ENCODE assay signal across 30 cellular contexts in genomic region chr12:31471823-31472222, GRCh38.
A peak's percentile ranks its signal among the peaks of the same experiment; 100 is the strongest.
DNase-seq lines count a peak whose midpoint lies in the region; ATAC-seq and TF ChIP-seq lines count a peak whose summit lies in the region.
"Had no signal": no experiment of that assay in that cellular context is flagged by ENCODE, and none has a peak within 500 bp of the region (broad histone marks: within the 10 kb centered on the region; RNA-seq: fewer than 3 reads in every experiment).

No MANE protein-coding gene starts in this region.

- H3K4me1 Mint-ChIP-seq in activated naive CD4-positive, alpha-beta T cell treated with anti-CD3 and anti-CD28 coated beads for 36 hours (ENCODE audit: low read depth): no peaks in the 10 kb centered on the region
- H3K4me1 Mint-ChIP-seq: natural killer cell had no signal

- CTCF ChIA-PET in HEK293 (lab: Yijun Ruan, JAX): interaction anchor here (0.6 kb wide), 2 partner anchors 68 to 125 kb away, joined by 3 to 4 read pairs; no protein-coding TSS in a partner anchor
- CTCF ChIA-PET in activated naive CD4-positive, alpha-beta T cell treated with anti-CD3 and anti-CD28 coated beads for 36 hours (lab: Charles Lee): no interaction called here

- H3K9me3 ChIP-seq in HEK293 (ENCODE audit: control insufficient read depth, insufficient read depth, low read depth, low read length): no peaks in the 10 kb centered on the region
- H3K9me3 ChIP-seq in RWPE2 (ENCODE audit: severe bottlenecking): no peaks in the 10 kb centered on the region
- no peaks in the 10 kb centered on the region for H3K9me3 ChIP-seq in vagina
- H3K9me3 ChIP-seq: ascending aorta, Caco-2, gastroesophageal sphincter, lower lobe of right lung, mucosa of descending colon, upper lobe of right lung had no signal

- peaks cover 3% of the 10 kb centered on the region for H3K27me3 Mint-ChIP-seq in activated naive CD4-positive, alpha-beta T cell treated with anti-CD3 and anti-CD28 coated beads for 36 hours (ENCODE audit: low read depth)
- H3K27me3 Mint-ChIP-seq: stimulated activated naive B cell treated with anti-CD40 and anti-IgM and Interleukin-4, amounts not matched to agents 10 μg/mL and 1 μg/mL and 100 μg/mL, for 72 hours had no signal

- H3K4me3 Mint-ChIP-seq in activated naive CD4-positive, alpha-beta T cell treated with anti-CD3 and anti-CD28 coated beads for 36 hours: no peak overlapping the region
- H3K4me3 Mint-ChIP-seq: natural killer cell; stimulated activated naive B cell treated with anti-CD40 and anti-IgM and Interleukin-4, amounts not matched to agents 10 μg/mL and 1 μg/mL and 100 μg/mL, for 72 hours had no signal

- H3K27me3 ChIP-seq in RWPE2 (ENCODE audit: insufficient read depth, poor library complexity, severe bottlenecking) (no peaks in the 10 kb centered on the region), vagina (no peaks in the 10 kb centered on the region)
- H3K27me3 ChIP-seq: ascending aorta, gastroesophageal sphincter, upper lobe of right lung had no signal

- H3K4me1 ChIP-seq in HEK293 (ENCODE audit: control insufficient read depth, insufficient read depth, low read length) (peaks cover 2% of the 10 kb centered on the region; the same call in 1 of the 2 replicates), RWPE2 (ENCODE audit: insufficient read depth, poor library complexity, severe bottlenecking) (peaks cover under 1% of the 10 kb centered on the region), vagina (peaks cover 5% of the 10 kb centered on the region)
- H3K4me1 ChIP-seq: ascending aorta, Caco-2, gastroesophageal sphincter, lower lobe of right lung, upper lobe of right lung had no signal

- TF ChIP-seq CTCF in HEK293 (tag by site-specific recombination; IDR thresholded peaks at IDR 0.05) (no peak), RWPE2 (IDR thresholded peaks at IDR 0.05; ENCODE audit: poor library complexity, severe bottlenecking) (no peak), vagina (IDR thresholded peaks at IDR 0.05) (no peak)

- H3K9me3 Mint-ChIP-seq in activated naive CD4-positive, alpha-beta T cell treated with anti-CD3 and anti-CD28 coated beads for 36 hours: no peaks in the 10 kb centered on the region
- H3K9me3 Mint-ChIP-seq: natural killer cell had no signal

- no peaks in the 10 kb centered on the region for H3K36me3 Mint-ChIP-seq in activated naive CD4-positive, alpha-beta T cell treated with anti-CD3 and anti-CD28 coated beads for 36 hours (ENCODE audit: low read depth)
- H3K36me3 Mint-ChIP-seq: natural killer cell had no signal

- DNase-seq in DMS79 (lab: John Stamatoyannopoulos, UW) (peak; percentile 99), RWPE2 (ENCODE audit: low spot score) (no peak), epithelial cell of prostate (ENCODE audit: low read depth, low spot score) (peak; percentile 45), epidermal melanocyte (ENCODE audit: insufficient read length, low spot score) (no peak), HCEC 1CT (no peak), vagina (ENCODE audit: extremely low spot score in 2 of 2) (no peak)
- DNase-seq in activated naive CD4-positive, alpha-beta T cell treated with anti-CD3 and anti-CD28 coated beads for 36 hours: no peak
- DNase-seq: activated CD4-positive, alpha-beta T cell treated with anti-CD3 and anti-CD28 coated beads for 48 hours; activated effector memory CD4-positive, alpha-beta T cell treated with anti-CD3 and anti-CD28 coated beads, Interleukin-2, amount 50 U/mL, for 16 hours; Caco-2; cerebellar nuclear complex; lower lobe of right lung; mucosa of descending colon; natural killer cell; NCI-H1417 treated with DMSO at 0.1 percent for 48 hours; NCI-H2029 treated with DMSO at 0.1 percent for 48 hours; NCI-H446; NCI-H748 treated with DMSO at 0.1 percent for 48 hours; SHP77 treated with DMSO at 0.1 percent for 48 hours; stimulated activated naive B cell treated with anti-CD40 and anti-IgM and Interleukin-4, amounts not matched to agents 10 μg/mL and 1 μg/mL and 100 μg/mL, for 72 hours; substantia nigra; SW 1271; T-helper 9 cell; upper lobe of right lung had no signal

- H3K4me3 ChIP-seq in HEK293 (ENCODE audit: low read depth, low read length) (no peak overlapping the region), RWPE2 (ENCODE audit: severe bottlenecking) (no peak overlapping the region), vagina (no peak overlapping the region)
- H3K4me3 ChIP-seq: ascending aorta, gastroesophageal sphincter, lower lobe of right lung, mucosa of descending colon, skin epidermis, upper lobe of right lung had no signal

- no peak overlapping the region for H3K27ac ChIP-seq in HEK293 (ENCODE audit: extremely low read depth, low read depth, low read length)
- H3K27ac ChIP-seq in RWPE2 (ENCODE audit: poor library complexity, severe bottlenecking): no peak overlapping the region
- no peak overlapping the region for H3K27ac ChIP-seq in epithelial cell of prostate
- H3K27ac ChIP-seq in vagina: no peak overlapping the region
- H3K27ac ChIP-seq: ascending aorta, C4-2B, gastroesophageal sphincter, HL-60, lower lobe of right lung, skin epidermis, upper lobe of right lung had no signal

- no peaks in the 10 kb centered on the region; a peak in 1 of 3 replicates for H3K36me3 ChIP-seq in HEK293 (ENCODE audit: control insufficient read depth in 2 of 2, insufficient read depth in 1 of 2, low read length in 2 of 2)
- H3K36me3 ChIP-seq in RWPE2 (ENCODE audit: low read depth): no peaks in the 10 kb centered on the region
- no peaks in the 10 kb centered on the region for H3K36me3 ChIP-seq in vagina
- H3K36me3 ChIP-seq: ascending aorta, gastroesophageal sphincter, lower lobe of right lung, upper lobe of right lung had no signal

- peak; percentile 42; the same call in 2 of the 3 replicates for ATAC-seq in RWPE2 (ENCODE audit: low read depth)
- ATAC-seq: gastroesophageal sphincter; lower lobe of right lung; mucosa of descending colon; natural killer cell; stimulated activated naive B cell treated with anti-CD40 and anti-IgM and Interleukin-4, amounts not matched to agents 10 μg/mL and 1 μg/mL and 100 μg/mL, for 72 hours; upper lobe of right lung had no signal

- no peak for TF ChIP-seq POLR2A in vagina (IDR thresholded peaks at IDR 0.05)

- intact Hi-C loops in activated naive CD4-positive, alpha-beta T cell treated with anti-CD3 and anti-CD28 coated beads for 36 hours (cut with micrococcal nuclease): no loop called here
- intact Hi-C loops in vagina (cut with DNase I): no loop called here

- H3K27ac Mint-ChIP-seq in activated naive CD4-positive, alpha-beta T cell treated with anti-CD3 and anti-CD28 coated beads for 36 hours: no peak overlapping the region
- H3K27ac Mint-ChIP-seq: natural killer cell; stimulated activated naive B cell treated with anti-CD40 and anti-IgM and Interleukin-4, amounts not matched to agents 10 μg/mL and 1 μg/mL and 100 μg/mL, for 72 hours had no signal

- POLR2A ChIA-PET in HEK293 (lab: Yijun Ruan, JAX): no interaction called here

TF ChIP-seq in HEK293, 187 proteins besides CTCF, POLR2A, EP300 and RAD21 (continues in another document):
- TF ChIP-seq ZXDB (tag by site-specific recombination; IDR thresholded peaks at IDR 0.05) (0 out of 2 replicates have a peak, but pooled peaks have one; percentile 39), KLF16 (tag by site-specific recombination; IDR thresholded peaks at IDR 0.05) (0 out of 2 replicates have a peak, but pooled peaks have one; percentile 16), WT1 (tag by site-specific recombination; IDR thresholded peaks at IDR 0.05) (peak; percentile 70), ZNF791 (tag by site-specific recombination; IDR thresholded peaks at IDR 0.05) (no peak), ZNF843 (tag by site-specific recombination; IDR thresholded peaks at IDR 0.05) (peak; percentile 45; the same call in 1 of the 2 replicates), PRDM6 (tag by site-specific recombination; IDR thresholded peaks at IDR 0.05) (peak; percentile 60), ZNF449 (tag by site-specific recombination; IDR thresholded peaks at IDR 0.05) (no peak)

Comparison
In these comparisons a context has a peak if more than half of its experiments do, and no peak if none do; other contexts are left out.
1. DNase-seq: peak in DMS79 (single experiment) and epithelial cell of prostate (single experiment); none in RWPE2 (single experiment), activated naive CD4-positive, alpha-beta T cell treated with anti-CD3 and anti-CD28 coated beads for 36 hours (single experiment), epidermal melanocyte (single experiment), HCEC 1CT (single experiment) and vagina (0 of 2).